1 cellular context compared by ENCODE assay signal in the genomic region with DNA sequence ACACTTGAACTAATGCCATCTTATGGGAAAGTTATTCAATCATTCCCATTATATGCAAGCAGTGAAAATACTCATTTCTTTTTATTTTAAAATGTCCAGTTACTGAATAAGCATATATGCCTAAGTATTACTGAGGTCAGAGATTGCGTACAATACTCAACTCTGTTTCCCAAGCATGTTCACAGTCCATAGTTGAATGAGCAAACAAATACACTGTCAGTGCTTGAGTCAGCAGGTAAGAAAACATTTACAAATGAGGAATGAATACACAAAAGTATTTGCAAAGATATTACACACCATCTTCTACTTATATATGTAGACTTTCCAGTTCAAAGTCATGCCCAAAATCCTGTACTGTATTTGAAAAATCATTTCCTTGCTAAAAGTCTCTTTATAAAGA.
A peak's percentile ranks its signal among the peaks of the same experiment; 100 is the strongest.
TF ChIP-seq lines count a peak whose summit lies in the region.

No MANE protein-coding gene starts in this region.

TF ChIP-seq in HepG2, 621 proteins besides CTCF, POLR2A, EP300 and RAD21 (continued from another document and continues in another):
- TF ChIP-seq TARDBP (CRISPR knock-in tag; IDR thresholded peaks at IDR 0.05) (no peak), ZNF484 (CRISPR knock-in tag; IDR thresholded peaks at IDR 0.05; ENCODE audit: borderline replicate concordance, low read depth) (no peak), PHB2 (IDR thresholded peaks at IDR 0.05; ENCODE audit: partially characterized antibody) (no peak), ZFAT (CRISPR knock-in tag; conservative IDR thresholded peaks at IDR 0.05) (no peak), ZFP1 (CRISPR knock-in tag; IDR thresholded peaks at IDR 0.05) (no peak), ZNF160 (CRISPR knock-in tag; IDR thresholded peaks at IDR 0.05) (no peak), HNRNPH1 (optimal IDR thresholded peaks at IDR 0.05; ENCODE audit: low read depth, low read length) (no peak), ZBTB38 (CRISPR knock-in tag; IDR thresholded peaks at IDR 0.05) (no peak), ZNF777 (CRISPR knock-in tag; IDR thresholded peaks at IDR 0.05) (no peak), JUN (CRISPR knock-in tag; IDR thresholded peaks at IDR 0.05) (no peak), AKAP8 (CRISPR knock-in tag; IDR thresholded peaks at IDR 0.05) (no peak), SP4 (CRISPR knock-in tag; IDR thresholded peaks at IDR 0.05) (no peak), SRF (IDR thresholded peaks at IDR 0.05; ENCODE audit: low read depth, low read length) (no peak), NR3C1 (CRISPR knock-in tag; IDR thresholded peaks at IDR 0.05) (no peak), POLR2AphosphoS5 (IDR thresholded peaks at IDR 0.05; ENCODE audit: low read depth, low read length) (no peak), HNF4A (CRISPR knock-in tag; IDR thresholded peaks at IDR 0.05) (peak; percentile 68), CHD4 (IDR thresholded peaks at IDR 0.05; ENCODE audit: borderline replicate concordance, low read length) (no peak), ZNF720 (CRISPR knock-in tag; IDR thresholded peaks at IDR 0.05) (no peak), RXRA (CRISPR knock-in tag; IDR thresholded peaks at IDR 0.05) (no peak), RAD51 (IDR thresholded peaks at IDR 0.05; ENCODE audit: borderline replicate concordance) (no peak), ZNF207 (IDR thresholded peaks at IDR 0.05; ENCODE audit: borderline replicate concordance) (no peak), FOSL2 (CRISPR knock-in tag; IDR thresholded peaks at IDR 0.05) (peak; percentile 76; the same call in 1 of the 2 replicates), NCOA2 (CRISPR knock-in tag; IDR thresholded peaks at IDR 0.05) (peak; percentile 37; the same call in 1 of the 2 replicates), CENPT (CRISPR knock-in tag; IDR thresholded peaks at IDR 0.05; ENCODE audit: low read depth) (no peak), CEBPG (CRISPR knock-in tag; IDR thresholded peaks at IDR 0.05) (peak; percentile 77), KLF12 (CRISPR knock-in tag; IDR thresholded peaks at IDR 0.05; ENCODE audit: borderline replicate concordance) (no peak), ELF1 (CRISPR knock-in tag; IDR thresholded peaks at IDR 0.05) (no peak), ZNF570 (CRISPR knock-in tag; IDR thresholded peaks at IDR 0.05; ENCODE audit: borderline replicate concordance) (no peak), ZNF589 (CRISPR knock-in tag; conservative IDR thresholded peaks at IDR 0.05) (no peak), ZNF180 (CRISPR knock-in tag; IDR thresholded peaks at IDR 0.05; ENCODE audit: borderline replicate concordance, low read depth) (no peak), MIER2 (CRISPR knock-in tag; IDR thresholded peaks at IDR 0.05) (no peak), HHEX (CRISPR knock-in tag; IDR thresholded peaks at IDR 0.05) (peak; percentile 98), FOXA1 (IDR thresholded peaks at IDR 0.05) (no peak), FOXA1 (CRISPR knock-in tag; IDR thresholded peaks at IDR 0.05) (peak; percentile 79), SP2 (CRISPR knock-in tag; IDR thresholded peaks at IDR 0.05) (no peak), SOX13 (IDR thresholded peaks at IDR 0.05) (no peak), SOX13 (CRISPR knock-in tag; conservative IDR thresholded peaks at IDR 0.05 in 1 of 2, IDR thresholded peaks at IDR 0.05 in 1 of 2) (peak in 1 of 2 experiments; percentile 61; a peak in 1 of 4 replicates), SNAPC2 (CRISPR knock-in tag; IDR thresholded peaks at IDR 0.05) (no peak)
- TF ChIP-seq, protein P1, sequence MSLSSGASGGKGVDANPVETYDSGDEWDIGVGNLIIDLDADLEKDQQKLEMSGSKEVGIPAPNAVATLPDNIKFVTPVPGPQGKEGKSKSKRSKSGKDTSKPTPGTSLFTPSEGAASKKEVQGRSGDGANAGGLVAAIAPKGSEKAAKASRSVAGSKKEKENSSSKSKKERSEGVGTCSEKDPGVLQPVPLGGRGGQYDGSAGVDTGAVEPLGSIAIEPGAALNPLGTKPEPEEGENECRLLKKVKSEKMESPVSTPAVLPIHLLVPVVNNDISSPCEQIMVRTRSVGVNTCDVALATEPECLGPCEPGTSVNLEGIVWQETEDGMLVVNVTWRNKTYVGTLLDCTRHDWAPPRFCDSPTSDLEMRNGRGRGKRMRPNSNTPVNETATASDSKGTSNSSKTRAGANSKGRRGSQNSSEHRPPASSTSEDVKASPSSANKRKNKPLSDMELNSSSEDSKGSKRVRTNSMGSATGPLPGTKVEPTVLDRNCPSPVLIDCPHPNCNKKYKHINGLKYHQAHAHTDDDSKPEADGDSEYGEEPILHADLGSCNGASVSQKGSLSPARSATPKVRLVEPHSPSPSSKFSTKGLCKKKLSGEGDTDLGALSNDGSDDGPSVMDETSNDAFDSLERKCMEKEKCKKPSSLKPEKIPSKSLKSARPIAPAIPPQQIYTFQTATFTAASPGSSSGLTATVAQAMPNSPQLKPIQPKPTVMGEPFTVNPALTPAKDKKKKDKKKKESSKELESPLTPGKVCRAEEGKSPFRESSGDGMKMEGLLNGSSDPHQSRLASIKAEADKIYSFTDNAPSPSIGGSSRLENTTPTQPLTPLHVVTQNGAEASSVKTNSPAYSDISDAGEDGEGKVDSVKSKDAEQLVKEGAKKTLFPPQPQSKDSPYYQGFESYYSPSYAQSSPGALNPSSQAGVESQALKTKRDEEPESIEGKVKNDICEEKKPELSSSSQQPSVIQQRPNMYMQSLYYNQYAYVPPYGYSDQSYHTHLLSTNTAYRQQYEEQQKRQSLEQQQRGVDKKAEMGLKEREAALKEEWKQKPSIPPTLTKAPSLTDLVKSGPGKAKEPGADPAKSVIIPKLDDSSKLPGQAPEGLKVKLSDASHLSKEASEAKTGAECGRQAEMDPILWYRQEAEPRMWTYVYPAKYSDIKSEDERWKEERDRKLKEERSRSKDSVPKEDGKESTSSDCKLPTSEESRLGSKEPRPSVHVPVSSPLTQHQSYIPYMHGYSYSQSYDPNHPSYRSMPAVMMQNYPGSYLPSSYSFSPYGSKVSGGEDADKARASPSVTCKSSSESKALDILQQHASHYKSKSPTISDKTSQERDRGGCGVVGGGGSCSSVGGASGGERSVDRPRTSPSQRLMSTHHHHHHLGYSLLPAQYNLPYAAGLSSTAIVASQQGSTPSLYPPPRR (CRISPR knock-in tag; IDR thresholded peaks at IDR 0.05; ENCODE audit: borderline replicate concordance) = peak; percentile 95
- TF ChIP-seq, protein P2, sequence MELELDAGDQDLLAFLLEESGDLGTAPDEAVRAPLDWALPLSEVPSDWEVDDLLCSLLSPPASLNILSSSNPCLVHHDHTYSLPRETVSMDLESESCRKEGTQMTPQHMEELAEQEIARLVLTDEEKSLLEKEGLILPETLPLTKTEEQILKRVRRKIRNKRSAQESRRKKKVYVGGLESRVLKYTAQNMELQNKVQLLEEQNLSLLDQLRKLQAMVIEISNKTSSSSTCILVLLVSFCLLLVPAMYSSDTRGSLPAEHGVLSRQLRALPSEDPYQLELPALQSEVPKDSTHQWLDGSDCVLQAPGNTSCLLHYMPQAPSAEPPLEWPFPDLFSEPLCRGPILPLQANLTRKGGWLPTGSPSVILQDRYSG (CRISPR knock-in tag; IDR thresholded peaks at IDR 0.05) = no peak
- TF ChIP-seq, protein P3, sequence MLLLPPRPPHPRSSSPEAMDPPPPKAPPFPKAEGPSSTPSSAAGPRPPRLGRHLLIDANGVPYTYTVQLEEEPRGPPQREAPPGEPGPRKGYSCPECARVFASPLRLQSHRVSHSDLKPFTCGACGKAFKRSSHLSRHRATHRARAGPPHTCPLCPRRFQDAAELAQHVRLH (CRISPR knock-in tag; IDR thresholded peaks at IDR 0.05; ENCODE audit: borderline replicate concordance, low read depth) = no peak
- TF ChIP-seq, protein P4, sequence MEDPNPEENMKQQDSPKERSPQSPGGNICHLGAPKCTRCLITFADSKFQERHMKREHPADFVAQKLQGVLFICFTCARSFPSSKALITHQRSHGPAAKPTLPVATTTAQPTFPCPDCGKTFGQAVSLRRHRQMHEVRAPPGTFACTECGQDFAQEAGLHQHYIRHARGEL (CRISPR knock-in tag; IDR thresholded peaks at IDR 0.05) = no peak
- TF ChIP-seq, protein P5, sequence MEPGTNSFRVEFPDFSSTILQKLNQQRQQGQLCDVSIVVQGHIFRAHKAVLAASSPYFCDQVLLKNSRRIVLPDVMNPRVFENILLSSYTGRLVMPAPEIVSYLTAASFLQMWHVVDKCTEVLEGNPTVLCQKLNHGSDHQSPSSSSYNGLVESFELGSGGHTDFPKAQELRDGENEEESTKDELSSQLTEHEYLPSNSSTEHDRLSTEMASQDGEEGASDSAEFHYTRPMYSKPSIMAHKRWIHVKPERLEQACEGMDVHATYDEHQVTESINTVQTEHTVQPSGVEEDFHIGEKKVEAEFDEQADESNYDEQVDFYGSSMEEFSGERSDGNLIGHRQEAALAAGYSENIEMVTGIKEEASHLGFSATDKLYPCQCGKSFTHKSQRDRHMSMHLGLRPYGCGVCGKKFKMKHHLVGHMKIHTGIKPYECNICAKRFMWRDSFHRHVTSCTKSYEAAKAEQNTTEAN (CRISPR knock-in tag; conservative IDR thresholded peaks at IDR 0.05) = no peak
- TF ChIP-seq, protein P6, sequence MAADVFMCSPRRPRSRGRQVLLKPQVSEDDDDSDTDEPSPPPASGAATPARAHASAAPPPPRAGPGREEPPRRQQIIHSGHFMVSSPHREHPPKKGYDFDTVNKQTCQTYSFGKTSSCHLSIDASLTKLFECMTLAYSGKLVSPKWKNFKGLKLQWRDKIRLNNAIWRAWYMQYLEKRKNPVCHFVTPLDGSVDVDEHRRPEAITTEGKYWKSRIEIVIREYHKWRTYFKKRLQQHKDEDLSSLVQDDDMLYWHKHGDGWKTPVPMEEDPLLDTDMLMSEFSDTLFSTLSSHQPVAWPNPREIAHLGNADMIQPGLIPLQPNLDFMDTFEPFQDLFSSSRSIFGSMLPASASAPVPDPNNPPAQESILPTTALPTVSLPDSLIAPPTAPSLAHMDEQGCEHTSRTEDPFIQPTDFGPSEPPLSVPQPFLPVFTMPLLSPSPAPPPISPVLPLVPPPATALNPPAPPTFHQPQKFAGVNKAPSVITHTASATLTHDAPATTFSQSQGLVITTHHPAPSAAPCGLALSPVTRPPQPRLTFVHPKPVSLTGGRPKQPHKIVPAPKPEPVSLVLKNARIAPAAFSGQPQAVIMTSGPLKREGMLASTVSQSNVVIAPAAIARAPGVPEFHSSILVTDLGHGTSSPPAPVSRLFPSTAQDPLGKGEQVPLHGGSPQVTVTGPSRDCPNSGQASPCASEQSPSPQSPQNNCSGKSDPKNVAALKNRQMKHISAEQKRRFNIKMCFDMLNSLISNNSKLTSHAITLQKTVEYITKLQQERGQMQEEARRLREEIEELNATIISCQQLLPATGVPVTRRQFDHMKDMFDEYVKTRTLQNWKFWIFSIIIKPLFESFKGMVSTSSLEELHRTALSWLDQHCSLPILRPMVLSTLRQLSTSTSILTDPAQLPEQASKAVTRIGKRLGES (CRISPR knock-in tag; IDR thresholded peaks at IDR 0.05; ENCODE audit: borderline replicate concordance) = no peak
- TF ChIP-seq, protein P7, sequence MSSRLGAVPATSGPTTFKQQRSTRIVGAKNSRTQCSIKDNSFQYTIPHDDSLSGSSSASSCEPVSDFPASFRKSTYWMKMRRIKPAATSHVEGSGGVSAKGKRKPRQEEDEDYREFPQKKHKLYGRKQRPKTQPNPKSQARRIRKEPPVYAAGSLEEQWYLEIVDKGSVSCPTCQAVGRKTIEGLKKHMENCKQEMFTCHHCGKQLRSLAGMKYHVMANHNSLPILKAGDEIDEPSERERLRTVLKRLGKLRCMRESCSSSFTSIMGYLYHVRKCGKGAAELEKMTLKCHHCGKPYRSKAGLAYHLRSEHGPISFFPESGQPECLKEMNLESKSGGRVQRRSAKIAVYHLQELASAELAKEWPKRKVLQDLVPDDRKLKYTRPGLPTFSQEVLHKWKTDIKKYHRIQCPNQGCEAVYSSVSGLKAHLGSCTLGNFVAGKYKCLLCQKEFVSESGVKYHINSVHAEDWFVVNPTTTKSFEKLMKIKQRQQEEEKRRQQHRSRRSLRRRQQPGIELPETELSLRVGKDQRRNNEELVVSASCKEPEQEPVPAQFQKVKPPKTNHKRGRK (CRISPR knock-in tag; IDR thresholded peaks at IDR 0.05) = no peak
- TF ChIP-seq, protein P8, sequence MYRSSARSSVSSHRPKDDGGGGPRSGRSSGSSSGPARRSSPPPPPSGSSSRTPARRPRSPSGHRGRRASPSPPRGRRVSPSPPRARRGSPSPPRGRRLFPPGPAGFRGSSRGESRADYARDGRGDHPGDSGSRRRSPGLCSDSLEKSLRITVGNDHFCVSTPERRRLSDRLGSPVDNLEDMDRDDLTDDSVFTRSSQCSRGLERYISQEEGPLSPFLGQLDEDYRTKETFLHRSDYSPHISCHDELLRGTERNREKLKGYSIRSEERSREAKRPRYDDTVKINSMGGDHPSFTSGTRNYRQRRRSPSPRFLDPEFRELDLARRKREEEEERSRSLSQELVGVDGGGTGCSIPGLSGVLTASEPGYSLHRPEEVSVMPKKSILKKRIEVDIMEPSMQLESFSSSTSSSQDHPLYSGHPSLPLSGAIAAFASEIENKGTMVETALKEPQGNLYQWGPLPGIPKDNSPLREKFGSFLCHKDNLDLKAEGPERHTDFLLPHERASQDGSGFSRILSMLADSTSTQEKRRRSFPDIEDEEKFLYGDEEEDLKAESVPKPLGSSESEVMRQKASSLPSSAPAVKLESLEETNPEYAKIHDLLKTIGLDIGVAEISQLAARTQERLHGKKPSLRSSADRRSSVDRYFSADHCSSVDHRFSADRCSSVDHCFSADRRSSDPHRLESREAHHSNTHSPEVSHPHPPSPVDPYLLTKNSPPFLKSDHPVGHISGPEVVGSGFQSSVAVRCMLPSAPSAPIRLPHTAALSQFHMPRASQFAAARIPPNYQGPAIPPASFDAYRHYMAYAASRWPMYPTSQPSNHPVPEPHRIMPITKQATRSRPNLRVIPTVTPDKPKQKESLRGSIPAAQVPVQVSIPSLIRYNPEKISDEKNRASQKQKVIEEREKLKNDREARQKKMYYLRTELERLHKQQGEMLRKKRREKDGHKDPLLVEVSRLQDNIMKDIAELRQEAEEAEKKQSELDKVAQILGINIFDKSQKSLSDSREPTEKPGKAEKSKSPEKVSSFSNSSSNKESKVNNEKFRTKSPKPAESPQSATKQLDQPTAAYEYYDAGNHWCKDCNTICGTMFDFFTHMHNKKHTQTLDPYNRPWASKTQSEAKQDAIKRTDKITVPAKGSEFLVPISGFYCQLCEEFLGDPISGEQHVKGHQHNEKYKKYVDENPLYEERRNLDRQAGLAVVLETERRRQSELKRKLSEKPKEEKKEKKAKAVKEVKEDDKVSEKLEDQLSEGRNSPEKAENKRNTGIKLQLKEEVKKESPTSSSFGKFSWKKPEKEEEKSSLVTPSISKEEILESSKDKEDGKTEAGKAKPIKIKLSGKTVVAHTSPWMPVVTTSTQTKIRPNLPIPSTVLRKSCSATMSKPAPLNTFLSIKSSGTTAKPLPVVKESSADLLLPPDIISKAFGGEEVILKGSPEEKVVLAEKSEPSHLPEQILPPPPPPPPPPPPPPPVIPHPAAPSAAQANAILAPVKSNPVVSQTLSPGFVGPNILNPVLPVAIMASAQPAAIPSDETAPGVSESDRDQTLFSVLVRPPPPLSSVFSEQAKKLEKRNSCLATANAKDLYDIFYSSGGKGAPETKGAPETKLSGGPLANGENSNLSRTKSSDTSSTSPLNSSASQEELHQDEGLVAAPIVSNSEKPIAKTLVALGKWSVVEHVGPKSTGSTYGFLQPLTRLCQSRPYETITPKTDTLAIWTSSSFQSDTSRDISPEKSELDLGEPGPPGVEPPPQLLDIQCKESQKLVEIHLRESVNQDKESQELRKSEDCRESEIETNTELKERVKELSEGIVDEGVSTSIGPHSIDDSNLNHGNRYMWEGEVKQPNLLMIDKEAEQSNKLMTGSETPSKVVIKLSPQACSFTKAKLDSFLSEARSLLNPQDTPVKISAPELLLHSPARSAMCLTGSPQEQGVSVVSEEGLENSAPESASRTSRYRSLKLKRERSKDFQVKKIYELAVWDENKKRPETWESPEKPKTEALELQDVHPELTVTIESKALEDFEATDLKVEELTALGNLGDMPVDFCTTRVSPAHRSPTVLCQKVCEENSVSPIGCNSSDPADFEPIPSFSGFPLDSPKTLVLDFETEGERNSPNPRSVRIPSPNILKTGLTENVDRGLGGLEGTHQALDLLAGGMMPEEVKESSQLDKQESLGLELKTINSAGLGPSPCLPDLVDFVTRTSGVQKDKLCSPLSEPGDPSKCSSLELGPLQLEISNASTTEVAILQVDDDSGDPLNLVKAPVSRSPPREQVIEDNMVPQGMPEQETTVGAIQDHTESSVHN (CRISPR knock-in tag; IDR thresholded peaks at IDR 0.05) = no peak
